In genomic region chr6:37051138-37052026, GRCh38 we compare ENCODE assay signal across 1 cellular context.
TF ChIP-seq lines count a peak whose summit lies in the region.

No MANE protein-coding gene starts in this region.

TF ChIP-seq in HepG2, 621 proteins besides CTCF, POLR2A, EP300 and RAD21 (continued from another document):
- TF ChIP-seq IRF9 (CRISPR knock-in tag; IDR thresholded peaks at IDR 0.05; ENCODE audit: borderline replicate concordance) (peak; percentile 87), ZBTB4 (CRISPR knock-in tag; IDR thresholded peaks at IDR 0.05; ENCODE audit: borderline replicate concordance) (0 out of 2 replicates have a peak, but pooled peaks have one; percentile 19), CEBPZ (IDR thresholded peaks at IDR 0.05; ENCODE audit: low read length) (no peak), TFE3 (CRISPR knock-in tag; IDR thresholded peaks at IDR 0.05) (peak; percentile 69), ZSCAN12 (CRISPR knock-in tag; IDR thresholded peaks at IDR 0.05) (no peak), ZKSCAN1 (IDR thresholded peaks at IDR 0.05; ENCODE audit: low read length) (no peak), ZBTB20 (CRISPR knock-in tag; IDR thresholded peaks at IDR 0.05; ENCODE audit: borderline replicate concordance, low read depth) (0 out of 2 replicates have a peak, but pooled peaks have one; percentile 3), ZNF337 (CRISPR knock-in tag; IDR thresholded peaks at IDR 0.05; ENCODE audit: borderline replicate concordance, low read depth) (0 out of 2 replicates have a peak, but pooled peaks have one; percentile 10), SALL2 (CRISPR knock-in tag; IDR thresholded peaks at IDR 0.05) (peak; percentile 84), ZNF546 (CRISPR knock-in tag; conservative IDR thresholded peaks at IDR 0.05) (peak; percentile 86), MZF1 (CRISPR knock-in tag; IDR thresholded peaks at IDR 0.05; ENCODE audit: borderline replicate concordance) (no peak), GLMP (CRISPR knock-in tag; IDR thresholded peaks at IDR 0.05; ENCODE audit: borderline replicate concordance) (no peak), RNF2 (conservative IDR thresholded peaks at IDR 0.05; ENCODE audit: low read depth) (no peak; the same call in 1 of the 2 replicates), ZNF841 (CRISPR knock-in tag; IDR thresholded peaks at IDR 0.05; ENCODE audit: borderline replicate concordance) (no peak), PTBP1 (IDR thresholded peaks at IDR 0.05; ENCODE audit: low read depth, low read length, poor library complexity, severe bottlenecking) (peak; percentile 89), HNRNPUL1 (IDR thresholded peaks at IDR 0.05; ENCODE audit: low read depth, low read length) (no peak), BRD4 (CRISPR knock-in tag; IDR thresholded peaks at IDR 0.05) (no peak), KLF16 (CRISPR knock-in tag; IDR thresholded peaks at IDR 0.05) (peak in 1 of 2 experiments; percentile 78; a peak in 1 of 4 replicates), HNRNPL (IDR thresholded peaks at IDR 0.05; ENCODE audit: low read depth, low read length) (peak; percentile 72; the same call in 1 of the 2 replicates), SIX1 (CRISPR knock-in tag; IDR thresholded peaks at IDR 0.05; ENCODE audit: borderline replicate concordance) (0 out of 2 replicates have a peak, but pooled peaks have one; percentile 6), TRAFD1 (CRISPR knock-in tag; IDR thresholded peaks at IDR 0.05; ENCODE audit: borderline replicate concordance) (no peak), ADNP (CRISPR knock-in tag; IDR thresholded peaks at IDR 0.05) (peak; percentile 93)
TF ChIP-seq in HepG2: peak in this region for 276.
